In genomic region chr12:108722992-108723766, GRCh38 we compare ENCODE assay signal across 10 cellular contexts. TPM values are rescaled to one million over a fixed set of nuclear protein-coding genes. Genes with fewer than 3 reads are reported as not detected.
DNase-seq lines count a peak whose midpoint lies in the region; ATAC-seq and TF ChIP-seq lines count a peak whose summit lies in the region.
"Had no signal": no experiment of that assay in that cellular context is flagged by ENCODE, and none has a peak within 500 bp of the region (broad histone marks: within the 10 kb centered on the region; RNA-seq: fewer than 3 reads in every experiment).

No MANE protein-coding gene starts in this region.

- H3K9me3 Mint-ChIP-seq in activated CD8-positive, alpha-beta memory T cell treated with anti-CD3 and anti-CD28 coated beads, Interleukin-2, amount 10 ng/mL, durations not matched to agents 7 days and 5 days (ENCODE audit: low read depth), result no peaks in the 10 kb centered on the region
- no peaks in the 10 kb centered on the region for H3K9me3 Mint-ChIP-seq in type B pancreatic cell
- H3K9me3 Mint-ChIP-seq: stimulated activated naive CD8-positive, alpha-beta T cell treated with anti-CD3 and anti-CD28 coated beads, Interleukin-15, Interleukin-2, amounts not matched to agents 100 ng/mL and 50 ng/mL, for 24 hours had no signal

- H3K4me1 ChIP-seq in adrenal gland (replicated peaks in 1 of 2), result peaks cover 0 to 44% of the 10 kb centered on the region in 2 donors
- peaks cover 6 to 16% of the 10 kb centered on the region in 2 donors for H3K4me1 ChIP-seq in neuronal stem cell (ENCODE audit: control insufficient read depth in 2 of 2, insufficient read depth in 1 of 2, low read depth in 1 of 2, low read length in 2 of 2)

- H3K4ac ChIP-seq in neuronal stem cell (ENCODE audit: low read length), result no peak overlapping the region

- no peak overlapping the region for H2BK5ac ChIP-seq in neuronal stem cell (ENCODE audit: low read length)

- H3K14ac ChIP-seq in neuronal stem cell (ENCODE audit: low read length), result no peak overlapping the region

- no peak overlapping the region for H3K4me2 ChIP-seq in neuronal stem cell (ENCODE audit: insufficient read depth, low read length, poor library complexity, severe bottlenecking)

- peaks cover 6% of the 10 kb centered on the region for H3K36me3 Mint-ChIP-seq in activated CD8-positive, alpha-beta memory T cell treated with anti-CD3 and anti-CD28 coated beads, Interleukin-2, amount 10 ng/mL, durations not matched to agents 7 days and 5 days
- peaks cover 6% of the 10 kb centered on the region for H3K36me3 Mint-ChIP-seq in type B pancreatic cell

- H3K4me1 Mint-ChIP-seq in activated CD8-positive, alpha-beta memory T cell treated with anti-CD3 and anti-CD28 coated beads, Interleukin-2, amount 10 ng/mL, durations not matched to agents 7 days and 5 days, result peaks cover 40% of the 10 kb centered on the region
- H3K4me1 Mint-ChIP-seq in type B pancreatic cell (ENCODE audit: unreplicated experiment), result peaks cover 52% of the 10 kb centered on the region

- H4K8ac ChIP-seq in neuronal stem cell (ENCODE audit: low read depth, low read length), result no peak overlapping the region

- no peak overlapping the region for H2BK12ac ChIP-seq in neuronal stem cell (ENCODE audit: low read length)

- no peak overlapping the region for H3K18ac ChIP-seq in neuronal stem cell (ENCODE audit: low read length)

- CTCF ChIA-PET in activated CD8-positive, alpha-beta memory T cell treated with anti-CD3 and anti-CD28 coated beads, Interleukin-2, amount 10 ng/mL, durations not matched to agents 7 days and 5 days (lab: Charles Lee), result no interaction called here

- H3K27ac ChIP-seq in adrenal gland, result peak overlapping the region in 3 of 5 donors; percentile 16 to 69 (median 66)
- H3K27ac ChIP-seq in neuronal stem cell (replicated peaks; ENCODE audit: low read length), result no peak overlapping the region

- H3K9ac ChIP-seq in neuronal stem cell (ENCODE audit: low read depth, low read length, poor library complexity), result no peak overlapping the region

- H2BK15ac ChIP-seq in neuronal stem cell (ENCODE audit: low read length), result no peak overlapping the region

- no peaks in the 10 kb centered on the region for H3K79me1 ChIP-seq in neuronal stem cell (ENCODE audit: low read depth, low read length)

- no peak overlapping the region for H3K27ac Mint-ChIP-seq in activated CD8-positive, alpha-beta memory T cell treated with anti-CD3 and anti-CD28 coated beads, Interleukin-2, amount 10 ng/mL, durations not matched to agents 7 days and 5 days
- H3K27ac Mint-ChIP-seq in type B pancreatic cell, result peak overlapping the region; percentile 35

- no peaks in the 10 kb centered on the region for H3K36me3 ChIP-seq in adrenal gland (replicated peaks in 1 of 2)
- H3K36me3 ChIP-seq in kidney epithelial cell (ENCODE audit: control insufficient read depth, insufficient read depth, low read length), result no peaks in the 10 kb centered on the region
- peaks cover 0 to 32% of the 10 kb centered on the region in 2 donors for H3K36me3 ChIP-seq in neuronal stem cell (replicated peaks in 1 of 2; ENCODE audit: control insufficient read depth in 2 of 2, insufficient read depth in 2 of 2, low read length in 2 of 2)

- H2AFZ ChIP-seq in neuronal stem cell (ENCODE audit: low read length), result no peak overlapping the region

- 39 to 48% (median 47%) methylated on average over 5 of the region's 5 CpGs for WGBS in adrenal gland, 4 donors
- WGBS in neuronal stem cell (ENCODE audit: extremely low coverage in 2 of 2, insufficient read length in 2 of 2, insufficient replicate concordance in 1 of 2), 2 donors, result no CpG with 5 or more reads among the region's 5 CpGs

- H3K4me3 ChIP-seq in adrenal gland, result no peak overlapping the region
- H3K4me3 ChIP-seq in kidney epithelial cell (ENCODE audit: low read depth, low read length), result no peak overlapping the region
- H3K4me3 ChIP-seq in neuronal stem cell (ENCODE audit: low read length in 2 of 2), result no peak overlapping the region

- H2BK120ac ChIP-seq in neuronal stem cell (ENCODE audit: low read depth, low read length), result no peak overlapping the region

- no peak for TF ChIP-seq CTCF in adrenal gland (IDR thresholded peaks at IDR 0.05)
- no peak for TF ChIP-seq CTCF in kidney epithelial cell (IDR thresholded peaks at IDR 0.05; ENCODE audit: insufficient read depth, low read length, poor library complexity, severe bottlenecking)
- no peak for TF ChIP-seq CTCF in type B pancreatic cell (conservative IDR thresholded peaks at IDR 0.05)

- H3K4me3 Mint-ChIP-seq in activated CD8-positive, alpha-beta memory T cell treated with anti-CD3 and anti-CD28 coated beads, Interleukin-2, amount 10 ng/mL, durations not matched to agents 7 days and 5 days, result no peak overlapping the region
- H3K4me3 Mint-ChIP-seq in type B pancreatic cell, result no peak overlapping the region
- H3K4me3 Mint-ChIP-seq: B cell had no signal

- TF ChIP-seq POLR2A in adrenal gland (IDR thresholded peaks at IDR 0.05), result no peak

- H3K23ac ChIP-seq in neuronal stem cell (ENCODE audit: low read depth, low read length, poor library complexity), result no peak overlapping the region

- no peak for DNase-seq in activated CD8-positive, alpha-beta memory T cell treated with anti-CD3 and anti-CD28 coated beads, Interleukin-2, amount 10 ng/mL, durations not matched to agents 7 days and 5 days
- no peak for DNase-seq in activated CD8-positive, alpha-beta memory T cell treated with anti-CD3 and anti-CD28 coated beads for 24 hours
- peak in 2 of 7 donors; percentile 42 to 45 for DNase-seq in adrenal gland
- peak; percentile 80 for DNase-seq in kidney epithelial cell (ENCODE audit: low read depth)
- DNase-seq in type B pancreatic cell (ENCODE audit: extremely low spot score, unreplicated experiment), result no peak
- no peak for DNase-seq in neuronal stem cell (ENCODE audit: low spot score)
- no peak for DNase-seq in DMS153 treated with DMSO at 0.1 percent for 48 hours (lab: John Stamatoyannopoulos, UW; ENCODE audit: unreplicated experiment)

- H3K27me3 Mint-ChIP-seq in activated CD8-positive, alpha-beta memory T cell treated with anti-CD3 and anti-CD28 coated beads, Interleukin-2, amount 10 ng/mL, durations not matched to agents 7 days and 5 days, result peaks cover 2% of the 10 kb centered on the region
- no peaks in the 10 kb centered on the region for H3K27me3 Mint-ChIP-seq in type B pancreatic cell
- H3K27me3 Mint-ChIP-seq: B cell; stimulated activated naive CD8-positive, alpha-beta T cell treated with anti-CD3 and anti-CD28 coated beads, Interleukin-15, Interleukin-2, amounts not matched to agents 100 ng/mL and 50 ng/mL, for 24 hours had no signal

- no peak overlapping the region for H2AK5ac ChIP-seq in neuronal stem cell (ENCODE audit: low read depth, low read length)

- H4K91ac ChIP-seq in neuronal stem cell (ENCODE audit: low read depth, low read length, poor library complexity), result no peak overlapping the region

- ATAC-seq in activated CD8-positive, alpha-beta memory T cell treated with anti-CD3 and anti-CD28 coated beads, Interleukin-2, amount 10 ng/mL, durations not matched to agents 7 days and 5 days, result peak; percentile 30
- no peak for ATAC-seq in GM18498 (IDR thresholded peaks at IDR 0.05; ENCODE audit: unreplicated experiment)

- no peaks in the 10 kb centered on the region for H3K27me3 ChIP-seq in adrenal gland
- no peaks in the 10 kb centered on the region for H3K27me3 ChIP-seq in kidney epithelial cell (ENCODE audit: control insufficient read depth, insufficient read depth, low read length)
- no peaks in the 10 kb centered on the region for H3K27me3 ChIP-seq in neuronal stem cell (ENCODE audit: control insufficient read depth in 3 of 3, insufficient read depth in 3 of 3, low read depth in 1 of 3, low read length in 3 of 3)

- intact Hi-C loops in adrenal gland (cut with DNase I), result no loop called here

- H3K9me3 ChIP-seq in adrenal gland (replicated peaks in 1 of 3) (no peaks in the 10 kb centered on the region), neuronal stem cell (replicated peaks in 1 of 2; ENCODE audit: control insufficient read depth in 2 of 2, insufficient read depth in 1 of 2, low read depth in 1 of 2, low read length in 2 of 2) (peaks cover 0 to 2% of the 10 kb centered on the region in 2 donors)

RNA-seq across cellular contexts. Expression of gene CORO1C, which starts 8.1 kb away (rescaled TPM):
- total RNA-seq in activated CD8-positive, alpha-beta memory T cell treated with anti-CD3 and anti-CD28 coated beads, Interleukin-2, amount 10 ng/mL, durations not matched to agents 7 days and 5 days, result 10 to 100 TPM; 54.3 to 63.0 TPM
- total RNA-seq in adrenal gland (100 to 1,000 TPM in 2 of 8 donors, 10 to 100 TPM in 6; 57.3 to 124 (median 84.8) TPM), kidney epithelial cell (164 TPM in 2 replicates), type B pancreatic cell (ENCODE audit: low replicate concordance) (87.9 and 103 TPM in 2 replicates)
- 10 to 100 TPM; 17.4 to 57.1 (median 32.3) TPM for polyA plus RNA-seq in adrenal gland
- polyA plus RNA-seq in neuronal stem cell (2013, experiment 1 of 2), result 120 TPM
- polyA plus RNA-seq in neuronal stem cell (2013, experiment 2 of 2), result 118 TPM
